ENCODE assay signal across 19 cellular contexts in genomic region chr4:11626046-11626445, GRCh38.
DNase-seq lines count a peak whose midpoint lies in the region; ATAC-seq and TF ChIP-seq lines count a peak whose summit lies in the region.
"Had no signal": no experiment of that assay in that cellular context is flagged by ENCODE, and none has a peak within 500 bp of the region (broad histone marks: within the 10 kb centered on the region; RNA-seq: fewer than 3 reads in every experiment).

No MANE protein-coding gene starts in this region.

- H3K9me3 ChIP-seq in heart left ventricle = no peaks in the 10 kb centered on the region
- H3K9me3 ChIP-seq in RWPE2 (ENCODE audit: severe bottlenecking) = no peaks in the 10 kb centered on the region
- H3K9me3 ChIP-seq in esophagus squamous epithelium = no peaks in the 10 kb centered on the region
- H3K9me3 ChIP-seq: BE2C had no signal

- H3K27ac ChIP-seq in heart left ventricle (peak overlapping the region in 11 of 12 donors; percentile 4 to 75 (median 44)), RWPE2 (ENCODE audit: poor library complexity, severe bottlenecking) (peak overlapping the region; percentile 93), esophagus squamous epithelium (peak overlapping the region; percentile 60 to 80 (median 72))
- H3K27ac ChIP-seq: SK-N-MC had no signal

- H3K36me3 ChIP-seq in heart left ventricle = no peaks in the 10 kb centered on the region
- H3K36me3 ChIP-seq in RWPE2 (ENCODE audit: low read depth) = no peaks in the 10 kb centered on the region
- no peaks in the 10 kb centered on the region for H3K36me3 ChIP-seq in esophagus squamous epithelium
- H3K36me3 ChIP-seq: BE2C had no signal

- H3K4me1 ChIP-seq in heart left ventricle (peaks cover 0 to 21% (median 0%) of the 10 kb centered on the region in 12 donors), RWPE2 (ENCODE audit: insufficient read depth, poor library complexity, severe bottlenecking) (peaks cover 70% of the 10 kb centered on the region), esophagus squamous epithelium (peaks cover 12 to 41% (median 13%) of the 10 kb centered on the region in 3 donors)
- H3K4me1 ChIP-seq: BE2C had no signal

- DNase-seq in heart left ventricle (no peak), left cardiac atrium (no peak), RWPE2 (ENCODE audit: low spot score) (no peak), esophagus squamous epithelium (lab: John Stamatoyannopoulos, UW) (no peak), renal cortical epithelial cell (ENCODE audit: low read depth) (peak; percentile 72), cerebellum (ENCODE audit: low spot score) (no peak), NCI-H1930 (lab: John Stamatoyannopoulos, UW) (no peak)
- DNase-seq: 8988T, ACHN, BE2C, Karpas-422, NCI-H1092 treated with DMSO at 0.1 percent for 48 hours, NCI-H1436 treated with DMSO at 0.1 percent for 48 hours, NCI-H187 treated with DMSO at 0.1 percent for 48 hours, NCI-H2107, SIG-M5 had no signal

- TF ChIP-seq POLR2A in heart left ventricle (IDR thresholded peaks at IDR 0.05) (no peak), esophagus squamous epithelium (IDR thresholded peaks at IDR 0.05) (no peak)

- H3K27me3 ChIP-seq in heart left ventricle (no peaks in the 10 kb centered on the region), RWPE2 (ENCODE audit: insufficient read depth, poor library complexity, severe bottlenecking) (no peaks in the 10 kb centered on the region), esophagus squamous epithelium (no peaks in the 10 kb centered on the region)
- H3K27me3 ChIP-seq: BE2C had no signal

- WGBS in heart left ventricle, 4 donors = 63 to 82% (median 80%) methylated on average over 4 of the region's 4 CpGs
- 31 to 38% methylated on average over 4 of the region's 4 CpGs for WGBS in esophagus squamous epithelium, 2 donors

- no peak for TF ChIP-seq CTCF in heart left ventricle (IDR thresholded peaks at IDR 0.05)
- no peak for TF ChIP-seq CTCF in RWPE2 (IDR thresholded peaks at IDR 0.05; ENCODE audit: poor library complexity, severe bottlenecking)
- no peak for TF ChIP-seq CTCF in esophagus squamous epithelium (IDR thresholded peaks at IDR 0.05)

- H3K4me3 ChIP-seq in heart left ventricle (no peak overlapping the region), RWPE2 (ENCODE audit: severe bottlenecking) (no peak overlapping the region), esophagus squamous epithelium (no peak overlapping the region)
- H3K4me3 ChIP-seq: SK-N-MC had no signal

- intact Hi-C loops in heart left ventricle (cut with DNase I) = loop anchor here in 7 of 10 donors (10.0 kb wide), 4 partner anchors 89 to 1051 kb away; partner anchors contain the start of gene HS3ST1 (in 5 of the 7)
- intact Hi-C loops in left cardiac atrium (cut with DNase I) = no loop called here
- intact Hi-C loops in esophagus squamous epithelium (cut with DNase I) = no loop called here

- ATAC-seq in heart left ventricle = no peak
- no peak for ATAC-seq in left cardiac atrium
- peak; percentile 73 for ATAC-seq in RWPE2 (ENCODE audit: low read depth)
- ATAC-seq in GM18870 (IDR thresholded peaks at IDR 0.05; ENCODE audit: unreplicated experiment) = no peak
- ATAC-seq: Panc1 had no signal

Comparison
In these comparisons a context has a peak if more than half of its experiments do, and no peak if none do; other contexts are left out.
1. intact Hi-C loops: an anchor here in heart left ventricle (10.0 kb wide); none called in left cardiac atrium and esophagus squamous epithelium.